In genomic region chr1:39026051-39026946, GRCh38 we compare ENCODE assay signal across 8 cellular contexts. TPM values are rescaled to one million over a fixed set of nuclear protein-coding genes. Genes with fewer than 3 reads are reported as not detected.
DNase-seq lines count a peak whose midpoint lies in the region; ATAC-seq and TF ChIP-seq lines count a peak whose summit lies in the region.

NDUFS5 (plus strand) TSS chr1:39026350; CDS start chr1:39028725, 2,375 bp downstream.

- peak within 1 kb of the TSS; percentile 23 for H3K9ac ChIP-seq in parathyroid adenoma

- peaks cover 20% of the 10 kb centered on the region for H3K36me3 Mint-ChIP-seq in activated naive CD8-positive, alpha-beta T cell treated with anti-CD3 and anti-CD28 coated beads, Interleukin-2, amount 50 U/mL, for 24 hours (ENCODE audit: low read depth)

- peak within 1 kb of the TSS; percentile 59 for H3K4me2 ChIP-seq in parathyroid adenoma (ENCODE audit: low read length)

- H3K4me1 ChIP-seq in cardiac muscle cell (ENCODE audit: low read depth) (peaks cover 5% of the 10 kb centered on the region), parathyroid adenoma (no peaks in the 10 kb centered on the region), tibial artery (peaks cover 0 to 14% (median 8%) of the 10 kb centered on the region in 4 donors)

- POLR2A ChIA-PET in GM10248 (lab: Yijun Ruan, JAX), result interaction anchor here (1.3 kb wide), 1 partner anchor 19 kb away, joined by 4 read pairs; no protein-coding TSS in a partner anchor

- H3K27ac Mint-ChIP-seq in activated naive CD8-positive, alpha-beta T cell treated with anti-CD3 and anti-CD28 coated beads, Interleukin-2, amount 50 U/mL, for 24 hours, result peak within 1 kb of the TSS; percentile 92

- H3K36me3 ChIP-seq in cardiac muscle cell (peaks cover 9% of the 10 kb centered on the region), parathyroid adenoma (ENCODE audit: control insufficient read depth, insufficient read depth, low read length) (no peaks in the 10 kb centered on the region), tibial artery (peaks cover 20 to 29% (median 27%) of the 10 kb centered on the region in 3 donors)

- peak within 1 kb of the TSS; percentile 95 for H3K4me3 Mint-ChIP-seq in activated naive CD8-positive, alpha-beta T cell treated with anti-CD3 and anti-CD28 coated beads, Interleukin-2, amount 50 U/mL, for 24 hours

- H3K27me3 Mint-ChIP-seq in activated naive CD8-positive, alpha-beta T cell treated with anti-CD3 and anti-CD28 coated beads, Interleukin-2, amount 50 U/mL, for 24 hours, result no peaks in the 10 kb centered on the region

- H3K27me3 ChIP-seq in cardiac muscle cell (no peaks in the 10 kb centered on the region), parathyroid adenoma (ENCODE audit: control insufficient read depth, insufficient read depth, low read length) (no peaks in the 10 kb centered on the region), tibial artery (no peaks in the 10 kb centered on the region)

- DNase-seq in GM10248 (ENCODE audit: extremely low spot score) (peak; percentile 85), NCI-H1417 (lab: John Stamatoyannopoulos, UW) (peak; percentile 89 to 92 (median 91)), SW480 (ENCODE audit: low spot score) (peak; percentile 86), cardiac muscle cell (ENCODE audit: low read depth in 1 of 2, low spot score in 1 of 2) (peak; percentile 92 to 96), tibial artery (peak; percentile 88 to 95)
- DNase-seq in activated naive CD8-positive, alpha-beta T cell treated with anti-CD3 and anti-CD28 coated beads, Interleukin-2, amount 50 U/mL, for 24 hours, result peak; percentile 85

- H3K4me1 Mint-ChIP-seq in activated naive CD8-positive, alpha-beta T cell treated with anti-CD3 and anti-CD28 coated beads, Interleukin-2, amount 50 U/mL, for 24 hours, result peaks cover 29% of the 10 kb centered on the region

- peak within 1 kb of the TSS; percentile 84 for H3K4me3 ChIP-seq in cardiac muscle cell
- peak within 1 kb of the TSS; percentile 91 for H3K4me3 ChIP-seq in parathyroid adenoma (ENCODE audit: low read depth, low read length)
- peak within 1 kb of the TSS; percentile 64 to 75 for H3K4me3 ChIP-seq in tibial artery

- H3K27ac ChIP-seq in cardiac muscle cell (peak within 1 kb of the TSS; percentile 98), parathyroid adenoma (peak within 1 kb of the TSS; percentile 88), tibial artery (peak within 1 kb of the TSS; percentile 92 to 96)

- H2AFZ ChIP-seq in parathyroid adenoma, result peak within 1 kb of the TSS; percentile 92

- H3K79me2 ChIP-seq in parathyroid adenoma, result no peaks in the 10 kb centered on the region

- no peaks in the 10 kb centered on the region for H3K9me3 Mint-ChIP-seq in activated naive CD8-positive, alpha-beta T cell treated with anti-CD3 and anti-CD28 coated beads, Interleukin-2, amount 50 U/mL, for 24 hours

- CTCF ChIA-PET in GM10248 (lab: Yijun Ruan, JAX), result interaction anchor here (0.7 to 1.6 kb wide), 8 partner anchors 9 to 73 kb away, joined by 3 to 5 read pairs (median 4); no protein-coding TSS in a partner anchor

- intact Hi-C loops in tibial artery (cut with DNase I; ENCODE audit: low total_unique reads), result no loop called here

- ATAC-seq in HG02678 (IDR thresholded peaks at IDR 0.05; ENCODE audit: unreplicated experiment), result peak; percentile 85
- peak; percentile 93 for ATAC-seq in activated naive CD8-positive, alpha-beta T cell treated with anti-CD3 and anti-CD28 coated beads, Interleukin-2, amount 50 U/mL, for 24 hours

- TF ChIP-seq CTCF in GM10248 (IDR thresholded peaks at IDR 0.05; ENCODE audit: control extremely low read depth, extremely low read depth, low read depth, missing control alignments) (no peak), cardiac muscle cell (IDR thresholded peaks at IDR 0.05; ENCODE audit: low read depth, low read length) (no peak), parathyroid adenoma (IDR thresholded peaks at IDR 0.05) (no peak), tibial artery (IDR thresholded peaks at IDR 0.05) (no peak)

- no peaks in the 10 kb centered on the region for H3K9me3 ChIP-seq in cardiac muscle cell (ENCODE audit: low read depth)
- H3K9me3 ChIP-seq in parathyroid adenoma (ENCODE audit: control insufficient read depth, low read length), result no peaks in the 10 kb centered on the region
- no peaks in the 10 kb centered on the region for H3K9me3 ChIP-seq in tibial artery

RNA-seq across cellular contexts. Expression of gene NDUFS5, which starts in this region (rescaled TPM):
- total RNA-seq in cardiac muscle cell, result 978 and 1,045 TPM in 2 replicates
- polyA plus RNA-seq in cardiac muscle cell, result 921 and 1,004 TPM in 2 replicates

Comparison
In these comparisons a context has a peak if more than half of its experiments do, and no peak if none do; other contexts are left out.
1. Peak in every context shown above with its lines: DNase-seq, ATAC-seq, H3K4me3 ChIP-seq and H3K27ac ChIP-seq.